Comparison of ENCODE assay signal across 10 cellular contexts in the genomic region with DNA sequence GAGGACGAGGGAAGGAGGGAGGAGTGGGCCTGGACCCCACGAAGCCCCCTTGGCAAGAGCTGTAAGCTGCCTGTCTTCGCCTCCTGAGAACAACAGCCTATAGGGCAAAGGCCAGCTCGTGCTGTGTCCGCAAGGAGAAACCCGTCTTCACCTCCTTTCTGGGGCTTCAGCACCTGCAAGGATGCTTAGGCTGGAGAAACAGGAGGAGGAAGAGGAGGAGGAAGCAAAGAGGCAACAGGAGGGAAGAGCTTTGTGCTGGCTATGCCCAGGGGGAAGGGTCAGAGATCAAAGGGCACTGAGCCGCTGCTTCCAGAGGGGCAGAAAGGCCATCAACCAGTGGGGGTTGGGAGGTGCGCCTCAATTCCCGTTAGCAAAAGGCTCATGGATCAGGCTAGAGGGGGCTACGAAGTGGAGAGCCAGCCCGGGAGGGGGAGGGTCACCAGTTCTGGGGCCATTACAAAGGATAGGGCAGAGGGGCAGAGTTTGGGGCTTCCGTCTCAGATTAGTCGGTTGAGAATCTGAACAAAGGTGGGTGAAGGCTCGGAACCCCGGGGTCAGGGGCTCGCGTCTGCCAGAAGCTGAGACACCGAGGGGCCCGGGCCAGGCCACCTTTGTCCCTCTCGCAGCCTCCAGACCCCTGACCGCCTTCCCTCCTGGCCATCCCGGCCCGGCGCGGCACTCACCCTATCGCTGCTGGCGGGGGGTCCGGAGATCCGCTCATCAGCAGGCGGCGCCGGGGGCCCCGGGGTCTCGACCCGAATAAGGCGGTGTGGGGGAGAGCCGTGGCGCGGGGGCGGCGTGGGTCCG. TPM values are rescaled to one million over a fixed set of nuclear protein-coding genes. Genes with fewer than 3 reads are reported as not detected.
A peak's percentile ranks its signal among the peaks of the same experiment; 100 is the strongest.
DNase-seq lines count a peak whose midpoint lies in the region; ATAC-seq and TF ChIP-seq lines count a peak whose summit lies in the region.
"Had no signal": no experiment of that assay in that cellular context is flagged by ENCODE, and none has a peak within 500 bp of the region (broad histone marks: within the 10 kb centered on the region; RNA-seq: fewer than 3 reads in every experiment).

No MANE protein-coding gene starts in this region.

- peaks cover 27% of the 10 kb centered on the region for H3K4me1 Mint-ChIP-seq in activated naive CD8-positive, alpha-beta T cell treated with anti-CD3 and anti-CD28 coated beads, Interleukin-2, amount 50 U/mL, for 24 hours

- 49% methylated on average over 23 of the region's 42 CpGs for WGBS in suprapubic skin

- no peak for TF ChIP-seq POLR2A in suprapubic skin (IDR thresholded peaks at IDR 0.05)

- H3K4me1 ChIP-seq in suprapubic skin: peaks cover 45% of the 10 kb centered on the region

- peak overlapping the region; percentile 81 for H3K4me3 Mint-ChIP-seq in activated naive CD8-positive, alpha-beta T cell treated with anti-CD3 and anti-CD28 coated beads, Interleukin-2, amount 50 U/mL, for 24 hours

- H3K4me3 ChIP-seq in suprapubic skin: peak overlapping the region; percentile 75

- TF ChIP-seq CTCF in suprapubic skin (IDR thresholded peaks at IDR 0.05): no peak

- peak overlapping the region; percentile 79 for H3K27ac ChIP-seq in suprapubic skin
- H3K27ac ChIP-seq: C4-2B had no signal

- H3K27ac Mint-ChIP-seq in activated naive CD8-positive, alpha-beta T cell treated with anti-CD3 and anti-CD28 coated beads, Interleukin-2, amount 50 U/mL, for 24 hours: peak overlapping the region; percentile 66

- H3K9me3 ChIP-seq in suprapubic skin: no peaks in the 10 kb centered on the region

- peak; percentile 48 for DNase-seq in NCI-H82 (lab: John Stamatoyannopoulos, UW)
- no peak for DNase-seq in NCI-H82 treated with DMSO at 0.1 percent for 48 hours (lab: John Stamatoyannopoulos, UW; ENCODE audit: unreplicated experiment)
- DNase-seq in activated naive CD8-positive, alpha-beta T cell treated with anti-CD3 and anti-CD28 coated beads, Interleukin-2, amount 50 U/mL, for 24 hours: no peak
- peak; percentile 53 for DNase-seq in left kidney (ENCODE audit: low read depth, low spot score)
- DNase-seq in suprapubic skin (ENCODE audit: low spot score in 2 of 2): peak; percentile 64 to 79
- DNase-seq in NCI-H2029 (lab: John Stamatoyannopoulos, UW): no peak
- DNase-seq in COLO668 (lab: John Stamatoyannopoulos, UW; ENCODE audit: unreplicated experiment): no peak
- no peak for DNase-seq in Kasumi-1 (lab: John Stamatoyannopoulos, UW)

- H3K27me3 ChIP-seq in suprapubic skin: no peaks in the 10 kb centered on the region

- ATAC-seq in activated naive CD8-positive, alpha-beta T cell treated with anti-CD3 and anti-CD28 coated beads, Interleukin-2, amount 50 U/mL, for 24 hours: no peak

- H3K36me3 Mint-ChIP-seq in activated naive CD8-positive, alpha-beta T cell treated with anti-CD3 and anti-CD28 coated beads, Interleukin-2, amount 50 U/mL, for 24 hours (ENCODE audit: low read depth): no peaks in the 10 kb centered on the region

- no peaks in the 10 kb centered on the region for H3K36me3 ChIP-seq in suprapubic skin

- TF ChIP-seq EP300 in suprapubic skin (IDR thresholded peaks at IDR 0.05): no peak

- no peaks in the 10 kb centered on the region for H3K9me3 Mint-ChIP-seq in activated naive CD8-positive, alpha-beta T cell treated with anti-CD3 and anti-CD28 coated beads, Interleukin-2, amount 50 U/mL, for 24 hours

- H3K27me3 Mint-ChIP-seq in activated naive CD8-positive, alpha-beta T cell treated with anti-CD3 and anti-CD28 coated beads, Interleukin-2, amount 50 U/mL, for 24 hours: peaks cover 6% of the 10 kb centered on the region

RNA-seq across cellular contexts. Expression of gene SHF, which starts 0.8 kb away (rescaled TPM):
- 10 to 100 TPM in 2 of 4 donors, 1 to 10 TPM in 2; 5.4 to 11.9 (median 8.6) TPM for total RNA-seq in suprapubic skin

RNA-seq across cellular contexts. Expression of gene DUOX1, which starts 57.2 kb away (rescaled TPM):
- total RNA-seq in suprapubic skin: 100 to 1,000 TPM in 3 of 4 donors, 10 to 100 TPM in 1; 87.2 to 246 (median 165) TPM
- total RNA-seq: RPMI7951 had no signal

RNA-seq across cellular contexts. Expression of gene DUOXA1, which starts 57.3 kb away (rescaled TPM):
- total RNA-seq in suprapubic skin: 100 to 1,000 TPM in 1 of 4 donors, 10 to 100 TPM in 3; 65.6 to 178 (median 89.6) TPM
- total RNA-seq: RPMI7951 had no signal

Comparison
In these comparisons a context has a peak if more than half of its experiments do, and no peak if none do; other contexts are left out.
1. DNase-seq: peak in NCI-H82 (single experiment), left kidney (single experiment) and suprapubic skin (2 of 2); none in NCI-H82 treated with DMSO at 0.1 percent for 48 hours (single experiment), activated naive CD8-positive, alpha-beta T cell treated with anti-CD3 and anti-CD28 coated beads, Interleukin-2, amount 50 U/mL, for 24 hours (single experiment), NCI-H2029 (single experiment), COLO668 (single experiment) and Kasumi-1 (0 of 2).